ENCODE assay signal across 14 cellular contexts in genomic region chr1:62228883-62229187, GRCh38. TPM values are rescaled to one million over a fixed set of nuclear protein-coding genes. Genes with fewer than 3 reads are reported as not detected.
"Had no signal": no experiment of that assay in that cellular context is flagged by ENCODE, and none has a peak within 500 bp of the region (broad histone marks: within the 10 kb centered on the region; RNA-seq: fewer than 3 reads in every experiment).

No MANE protein-coding gene starts in this region.

- H3K27ac ChIP-seq: ascending aorta, left lung, neutrophil, thoracic aorta, VCaP had no signal

- H3K9me3 ChIP-seq: ascending aorta, left lung, neutrophil, thoracic aorta had no signal

- ATAC-seq: stimulated activated naive CD8-positive, alpha-beta T cell treated with anti-CD3 and anti-CD28 coated beads, Interleukin-15, Interleukin-2, amounts not matched to agents 100 U/mL and 50 U/mL, for 24 hours had no signal

- H3K9me3 Mint-ChIP-seq: activated T-helper 1 cell treated with anti-CD3 and anti-CD28 coated beads, Interleukin-12 subunit alpha, Interleukin-12 subunit beta, Interleukin-2, Interleukin-4 antibody, amounts not matched to agents 30 ng/mL and 10 ng/mL and 1 ng/mL, durations not matched to agents 14 hours and 24 hours and 36 hours had no signal

- H3K4me3 ChIP-seq: ascending aorta, left lung, thoracic aorta had no signal

- H3K4me1 ChIP-seq: ascending aorta, left lung had no signal

- DNase-seq: activated CD4-positive, alpha-beta T cell treated with anti-CD3 and anti-CD28 coated beads for 48 hours; activated naive CD4-positive, alpha-beta T cell; foreskin melanocyte; left lung; mesenchymal stem cell; stimulated activated CD4-positive, alpha-beta T cell treated with anti-CD3 and anti-CD28 coated beads, Interleukin-2, amount 100 ng/mL, for 24 hours; stimulated activated naive CD8-positive, alpha-beta T cell treated with anti-CD3 and anti-CD28 coated beads, Interleukin-15, Interleukin-2, amounts not matched to agents 100 U/mL and 50 U/mL, for 24 hours; T-helper 1 cell had no signal

- H3K36me3 ChIP-seq: ascending aorta, left lung, neutrophil, thoracic aorta had no signal

- H3K27ac Mint-ChIP-seq: activated T-helper 1 cell treated with anti-CD3 and anti-CD28 coated beads, Interleukin-12 subunit alpha, Interleukin-12 subunit beta, Interleukin-2, Interleukin-4 antibody, amounts not matched to agents 30 ng/mL and 10 ng/mL and 1 ng/mL, durations not matched to agents 14 hours and 24 hours and 36 hours had no signal

- H3K4me3 Mint-ChIP-seq: activated T-helper 1 cell treated with anti-CD3 and anti-CD28 coated beads, Interleukin-12 subunit alpha, Interleukin-12 subunit beta, Interleukin-2, Interleukin-4 antibody, amounts not matched to agents 30 ng/mL and 10 ng/mL and 1 ng/mL, durations not matched to agents 14 hours and 24 hours and 36 hours had no signal

- H3K27me3 ChIP-seq: ascending aorta, left lung, neutrophil had no signal

RNA-seq across cellular contexts. Expression of gene L1TD1, which starts 34.2 kb away (rescaled TPM):
- total RNA-seq: activated T-helper 1 cell treated with anti-CD3 and anti-CD28 coated beads, Interleukin-12 subunit alpha, Interleukin-12 subunit beta, Interleukin-2, Interleukin-4 antibody, amounts not matched to agents 30 ng/mL and 10 ng/mL and 1 ng/mL, durations not matched to agents 14 hours and 24 hours and 36 hours; ascending aorta; endothelial cell of umbilical vein had no signal
